In genomic region chr6:110816110-110816409, GRCh38 we compare ENCODE assay signal across 8 cellular contexts. TPM values are rescaled to one million over a fixed set of nuclear protein-coding genes. Genes with fewer than 3 reads are reported as not detected.
A peak's percentile ranks its signal among the peaks of the same experiment; 100 is the strongest.
DNase-seq lines count a peak whose midpoint lies in the region; ATAC-seq and TF ChIP-seq lines count a peak whose summit lies in the region.

No MANE protein-coding gene starts in this region.

- peak overlapping the region; percentile 91 for H3K4me3 Mint-ChIP-seq in Calu3 (ENCODE audit: low read depth, unreplicated experiment)

- H3K9me3 ChIP-seq in trophoblast cell (ENCODE audit: insufficient read depth, low read depth, low read length) = no peaks in the 10 kb centered on the region

- H3K36me3 Mint-ChIP-seq in Calu3 (ENCODE audit: insufficient read depth, unreplicated experiment) = peaks cover 27% of the 10 kb centered on the region

- no peak overlapping the region for H2AK5ac ChIP-seq in trophoblast cell (ENCODE audit: low read length)

- BruUV-seq in Calu3 (replicated peaks; lab: Mats Ljungman, UMichigan) = TSS peak; percentile 72

- no peak overlapping the region for H2BK120ac ChIP-seq in trophoblast cell (ENCODE audit: insufficient read depth, low read length, poor library complexity)

- no peak overlapping the region for H3K4me3 ChIP-seq in trophoblast cell (ENCODE audit: low read depth, low read length)

- peak overlapping the region; percentile 91 for H3K27ac Mint-ChIP-seq in Calu3 (ENCODE audit: unreplicated experiment)

- H2BK5ac ChIP-seq in trophoblast cell (ENCODE audit: low read depth, low read length, poor library complexity) = no peak overlapping the region

- WGBS in trophoblast cell (ENCODE audit: extremely low coverage, insufficient coverage, insufficient read length) = no CpG with 5 or more reads among the region's 6 CpGs

- H3K79me2 ChIP-seq in trophoblast cell (ENCODE audit: control insufficient read depth, insufficient read depth, low read length, poor library complexity) = peaks cover 14% of the 10 kb centered on the region

- H3K27me3 ChIP-seq in trophoblast cell (ENCODE audit: insufficient read depth, low read length) = no peaks in the 10 kb centered on the region

- H4K8ac ChIP-seq in trophoblast cell (ENCODE audit: low read depth, low read length) = no peak overlapping the region

- H3K18ac ChIP-seq in trophoblast cell (ENCODE audit: low read length) = no peak overlapping the region

- TF ChIP-seq CTCF in Calu3 (IDR thresholded peaks at IDR 0.05; ENCODE audit: unreplicated experiment) = no peak

- peak overlapping the region; percentile 18 for H4K91ac ChIP-seq in trophoblast cell (ENCODE audit: low read depth, low read length)

- H3K23ac ChIP-seq in trophoblast cell (ENCODE audit: low read length) = no peak overlapping the region

- intact Hi-C loops in Calu3 (cut with micrococcal nuclease; ENCODE audit: unreplicated experiment) = loop anchor here (5.0 to 10.0 kb wide), 2 partner anchors 134 to 291 kb away; no protein-coding TSS in a partner anchor

- DNase-seq in Calu3 = no peak
- no peak for DNase-seq in epithelial cell of prostate (ENCODE audit: low read depth, low spot score)
- no peak for DNase-seq in trophoblast cell
- no peak for DNase-seq in stimulated activated CD4-positive, alpha-beta T cell treated with anti-CD3 and anti-CD28 coated beads, Interleukin-4, amount 100 ng/mL, for 24 hours
- no peak for DNase-seq in globus pallidus (ENCODE audit: low spot score)

- H3K79me1 ChIP-seq in trophoblast cell (ENCODE audit: low read length) = peaks cover 24% of the 10 kb centered on the region

- H3K36me3 ChIP-seq in trophoblast cell (ENCODE audit: control insufficient read depth in 1 of 2, insufficient read depth in 2 of 2, low read length in 2 of 2) = no peaks in the 10 kb centered on the region

- peak overlapping the region; percentile 75 for H3K4me2 ChIP-seq in trophoblast cell (ENCODE audit: low read length)

- H2BK12ac ChIP-seq in trophoblast cell (ENCODE audit: low read length) = no peak overlapping the region

- CTCF ChIA-PET in Calu3 (lab: Charles Lee) = interaction anchor here (1.2 to 2.5 kb wide), 6 partner anchors 12 to 197 kb away, joined by 4 to 11 read pairs (median 7); partner anchors contain the start of gene AMD1

- no peaks in the 10 kb centered on the region for H3K9me3 Mint-ChIP-seq in Calu3 (ENCODE audit: low read depth, unreplicated experiment)

- ATAC-seq in HG02981 (IDR thresholded peaks at IDR 0.05; ENCODE audit: unreplicated experiment) (no peak), GM21786 (IDR thresholded peaks at IDR 0.05; ENCODE audit: unreplicated experiment) (no peak)

- H3K4ac ChIP-seq in trophoblast cell (ENCODE audit: low read depth, low read length) = no peak overlapping the region

- no peak overlapping the region for H3K14ac ChIP-seq in trophoblast cell (ENCODE audit: low read length)

- peaks cover 17% of the 10 kb centered on the region for H3K4me1 Mint-ChIP-seq in Calu3 (ENCODE audit: low read depth, unreplicated experiment)

- H3K9ac ChIP-seq in trophoblast cell (ENCODE audit: low read length) = no peak overlapping the region

- peak overlapping the region; percentile 82 for H3K27ac ChIP-seq in epithelial cell of prostate
- H3K27ac ChIP-seq in trophoblast cell (ENCODE audit: low read depth, low read length) = peak overlapping the region; percentile 19

- no peaks in the 10 kb centered on the region for H3K27me3 Mint-ChIP-seq in Calu3 (ENCODE audit: unreplicated experiment)

- H3K4me1 ChIP-seq in trophoblast cell (ENCODE audit: control insufficient read depth in 1 of 2, insufficient read depth in 2 of 2, low read length in 2 of 2) = peaks cover 0 to 11% of the 10 kb centered on the region in 2 experiments

- no peak overlapping the region for H4K12ac ChIP-seq in trophoblast cell (ENCODE audit: low read depth, low read length)

- peak overlapping the region; percentile 59 for H2AFZ ChIP-seq in trophoblast cell (ENCODE audit: insufficient read depth, low read length, poor library complexity)

TF ChIP-seq in PFSK-1, 5 proteins besides CTCF, POLR2A, EP300 and RAD21:
- TF ChIP-seq REST (IDR thresholded peaks at IDR 0.05; ENCODE audit: insufficient read depth in 1 of 2, low read depth in 2 of 2, low read length in 2 of 2) (no peak; a peak in 1 of 4 replicates), SIN3A (IDR thresholded peaks at IDR 0.05; ENCODE audit: borderline replicate concordance, insufficient read depth, low read length) (no peak), POLR2AphosphoS5 (IDR thresholded peaks at IDR 0.05; ENCODE audit: low read depth, low read length) (peak; percentile 95), FOXP2 (optimal IDR thresholded peaks at IDR 0.05; ENCODE audit: borderline replicate concordance, extremely low read depth, extremely low read length, insufficient read depth) (no peak)

RNA-seq across cellular contexts. Expression of gene CDK19, which starts 0.8 kb away (rescaled TPM):
- 17.7 and 24.3 TPM in 2 replicates for total RNA-seq in Calu3 (2022)
- polyA plus RNA-seq in PFSK-1 (2012; ENCODE audit: insufficient read length, low read depth) = 3.7 TPM
- 25.6 and 26.0 TPM in 2 replicates for polyA plus RNA-seq in trophoblast cell (2013)

RNA-seq across cellular contexts. Expression of gene AMD1, which starts 58.5 kb away (rescaled TPM):
- total RNA-seq in Calu3 (2022) = 74.0 and 74.6 TPM in 2 replicates
- polyA plus RNA-seq in PFSK-1 (2012; ENCODE audit: insufficient read length, low read depth) = 20.8 TPM
- polyA plus RNA-seq in trophoblast cell (2013) = 164 and 176 TPM in 2 replicates
